In the genomic region with DNA sequence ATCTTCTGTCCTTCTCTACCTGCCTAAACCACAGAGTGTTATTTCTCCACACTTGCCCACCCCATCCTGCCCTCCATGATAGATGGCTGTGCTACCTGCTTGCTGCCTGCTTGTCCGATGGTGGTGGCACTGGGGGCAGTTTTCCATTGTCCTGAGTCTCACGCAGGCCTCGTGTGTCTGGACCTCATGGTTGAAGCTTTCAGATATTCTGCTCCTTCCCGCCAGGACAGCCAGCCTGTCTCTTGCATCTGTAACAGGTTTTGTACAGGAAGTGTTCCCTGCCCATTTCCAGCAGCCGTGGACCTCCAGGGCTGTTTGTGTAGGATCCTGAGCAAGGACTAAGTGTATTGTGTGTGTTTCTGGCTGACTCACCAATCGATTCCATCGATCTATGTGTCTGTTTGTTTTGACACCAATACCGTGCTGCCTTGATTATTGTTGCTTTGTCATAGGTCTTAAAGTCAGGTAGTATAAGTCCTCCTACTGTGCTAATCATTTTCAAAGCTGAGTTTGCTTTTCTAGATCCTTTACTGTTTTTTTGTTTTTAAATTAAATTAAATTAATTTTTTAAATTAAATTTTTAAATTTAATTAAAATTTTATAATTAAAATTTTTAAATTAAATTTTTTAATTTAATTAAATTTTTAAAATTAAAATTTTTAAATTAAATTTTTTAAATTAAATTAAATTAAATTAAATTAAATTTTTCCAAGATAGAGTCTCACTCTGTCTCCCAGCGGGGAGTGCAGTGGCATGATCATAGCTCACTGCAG, we compare ENCODE assay signal across 1 cellular context.
TF ChIP-seq lines count a peak whose summit lies in the region.

No MANE protein-coding gene starts in this region.

TF ChIP-seq in HepG2, 621 proteins besides CTCF, POLR2A, EP300 and RAD21 (continued from another document and continues in another):
- TF ChIP-seq, protein P1, sequence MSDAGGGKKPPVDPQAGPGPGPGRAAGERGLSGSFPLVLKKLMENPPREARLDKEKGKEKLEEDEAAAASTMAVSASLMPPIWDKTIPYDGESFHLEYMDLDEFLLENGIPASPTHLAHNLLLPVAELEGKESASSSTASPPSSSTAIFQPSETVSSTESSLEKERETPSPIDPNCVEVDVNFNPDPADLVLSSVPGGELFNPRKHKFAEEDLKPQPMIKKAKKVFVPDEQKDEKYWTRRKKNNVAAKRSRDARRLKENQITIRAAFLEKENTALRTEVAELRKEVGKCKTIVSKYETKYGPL (CRISPR knock-in tag; IDR thresholded peaks at IDR 0.05): no peak
- TF ChIP-seq FOSL2 (CRISPR knock-in tag; IDR thresholded peaks at IDR 0.05) (peak; percentile 100), HES4 (CRISPR knock-in tag; IDR thresholded peaks at IDR 0.05; ENCODE audit: borderline replicate concordance) (peak; percentile 32; the same call in 1 of the 2 replicates), ZSCAN25 (CRISPR knock-in tag; IDR thresholded peaks at IDR 0.05) (0 out of 2 replicates have a peak, but pooled peaks have one; percentile 49), MAFG (CRISPR knock-in tag; IDR thresholded peaks at IDR 0.05) (peak; percentile 74; the same call in 1 of the 2 replicates), PHF8 (CRISPR knock-in tag; IDR thresholded peaks at IDR 0.05) (no peak), FOXA1 (IDR thresholded peaks at IDR 0.05) (no peak), FOXA1 (CRISPR knock-in tag; IDR thresholded peaks at IDR 0.05) (peak; percentile 57; the same call in 1 of the 2 replicates), ZFP37 (CRISPR knock-in tag; IDR thresholded peaks at IDR 0.05; ENCODE audit: borderline replicate concordance) (no peak), NONO (IDR thresholded peaks at IDR 0.05) (no peak), NONO (CRISPR knock-in tag; conservative IDR thresholded peaks at IDR 0.05) (peak; percentile 70; the same call in 1 of the 2 replicates), ZSCAN21 (CRISPR knock-in tag; IDR thresholded peaks at IDR 0.05; ENCODE audit: borderline replicate concordance) (no peak), ZBTB21 (CRISPR knock-in tag; IDR thresholded peaks at IDR 0.05) (no peak; the same call in 1 of the 2 replicates), ELF1 (CRISPR knock-in tag; IDR thresholded peaks at IDR 0.05) (peak; percentile 74), PHF21A (CRISPR knock-in tag; IDR thresholded peaks at IDR 0.05) (peak; percentile 58; the same call in 1 of the 2 replicates), ZNF569 (CRISPR knock-in tag; IDR thresholded peaks at IDR 0.05; ENCODE audit: borderline replicate concordance) (no peak), IKZF1 (IDR thresholded peaks at IDR 0.05) (no peak), ZNF12 (CRISPR knock-in tag; IDR thresholded peaks at IDR 0.05) (peak; percentile 76; the same call in 1 of the 2 replicates), SP140L (CRISPR knock-in tag; IDR thresholded peaks at IDR 0.05; ENCODE audit: borderline replicate concordance) (no peak), ZNF644 (CRISPR knock-in tag; IDR thresholded peaks at IDR 0.05; ENCODE audit: low read depth) (no peak), ZFP82 (CRISPR knock-in tag; IDR thresholded peaks at IDR 0.05; ENCODE audit: borderline replicate concordance) (peak; percentile 98; the same call in 1 of the 2 replicates), ZNF331 (CRISPR knock-in tag; IDR thresholded peaks at IDR 0.05) (peak; percentile 75; the same call in 1 of the 2 replicates), KDM5B (CRISPR knock-in tag; IDR thresholded peaks at IDR 0.05; ENCODE audit: borderline replicate concordance) (peak; percentile 76; the same call in 1 of the 2 replicates), ZNF781 (CRISPR knock-in tag; IDR thresholded peaks at IDR 0.05; ENCODE audit: borderline replicate concordance, not compliant biosample characterization) (no peak), ZNF34 (CRISPR knock-in tag; IDR thresholded peaks at IDR 0.05; ENCODE audit: borderline replicate concordance) (no peak)
- TF ChIP-seq, protein P2, sequence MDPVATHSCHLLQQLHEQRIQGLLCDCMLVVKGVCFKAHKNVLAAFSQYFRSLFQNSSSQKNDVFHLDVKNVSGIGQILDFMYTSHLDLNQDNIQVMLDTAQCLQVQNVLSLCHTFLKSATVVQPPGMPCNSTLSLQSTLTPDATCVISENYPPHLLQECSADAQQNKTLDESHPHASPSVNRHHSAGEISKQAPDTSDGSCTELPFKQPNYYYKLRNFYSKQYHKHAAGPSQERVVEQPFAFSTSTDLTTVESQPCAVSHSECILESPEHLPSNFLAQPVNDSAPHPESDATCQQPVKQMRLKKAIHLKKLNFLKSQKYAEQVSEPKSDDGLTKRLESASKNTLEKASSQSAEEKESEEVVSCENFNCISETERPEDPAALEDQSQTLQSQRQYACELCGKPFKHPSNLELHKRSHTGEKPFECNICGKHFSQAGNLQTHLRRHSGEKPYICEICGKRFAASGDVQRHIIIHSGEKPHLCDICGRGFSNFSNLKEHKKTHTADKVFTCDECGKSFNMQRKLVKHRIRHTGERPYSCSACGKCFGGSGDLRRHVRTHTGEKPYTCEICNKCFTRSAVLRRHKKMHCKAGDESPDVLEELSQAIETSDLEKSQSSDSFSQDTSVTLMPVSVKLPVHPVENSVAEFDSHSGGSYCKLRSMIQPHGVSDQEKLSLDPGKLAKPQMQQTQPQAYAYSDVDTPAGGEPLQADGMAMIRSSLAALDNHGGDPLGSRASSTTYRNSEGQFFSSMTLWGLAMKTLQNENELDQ (CRISPR knock-in tag; IDR thresholded peaks at IDR 0.05; ENCODE audit: borderline replicate concordance): no peak
- TF ChIP-seq, protein P3, sequence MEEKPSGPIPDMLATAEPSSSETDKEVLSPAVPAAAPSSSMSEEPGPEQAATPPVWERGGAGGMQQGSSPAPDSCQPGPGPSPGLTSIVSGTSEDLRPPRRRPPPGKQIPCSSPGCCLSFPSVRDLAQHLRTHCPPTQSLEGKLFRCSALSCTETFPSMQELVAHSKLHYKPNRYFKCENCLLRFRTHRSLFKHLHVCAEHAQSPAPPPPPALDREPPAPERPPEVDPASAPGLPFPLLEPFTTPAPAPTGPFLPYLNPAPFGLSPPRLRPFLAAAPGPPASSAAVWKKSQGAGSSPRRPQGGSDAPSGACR (CRISPR knock-in tag; IDR thresholded peaks at IDR 0.05): no peak
- TF ChIP-seq, protein P4, sequence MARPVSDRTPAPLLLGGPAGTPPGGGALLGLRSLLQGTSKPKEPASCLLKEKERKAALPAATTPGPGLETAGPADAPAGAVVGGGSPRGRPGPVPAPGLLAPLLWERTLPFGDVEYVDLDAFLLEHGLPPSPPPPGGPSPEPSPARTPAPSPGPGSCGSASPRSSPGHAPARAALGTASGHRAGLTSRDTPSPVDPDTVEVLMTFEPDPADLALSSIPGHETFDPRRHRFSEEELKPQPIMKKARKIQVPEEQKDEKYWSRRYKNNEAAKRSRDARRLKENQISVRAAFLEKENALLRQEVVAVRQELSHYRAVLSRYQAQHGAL (CRISPR knock-in tag; IDR thresholded peaks at IDR 0.05; ENCODE audit: not compliant biosample characterization): no peak
- TF ChIP-seq, protein P5, sequence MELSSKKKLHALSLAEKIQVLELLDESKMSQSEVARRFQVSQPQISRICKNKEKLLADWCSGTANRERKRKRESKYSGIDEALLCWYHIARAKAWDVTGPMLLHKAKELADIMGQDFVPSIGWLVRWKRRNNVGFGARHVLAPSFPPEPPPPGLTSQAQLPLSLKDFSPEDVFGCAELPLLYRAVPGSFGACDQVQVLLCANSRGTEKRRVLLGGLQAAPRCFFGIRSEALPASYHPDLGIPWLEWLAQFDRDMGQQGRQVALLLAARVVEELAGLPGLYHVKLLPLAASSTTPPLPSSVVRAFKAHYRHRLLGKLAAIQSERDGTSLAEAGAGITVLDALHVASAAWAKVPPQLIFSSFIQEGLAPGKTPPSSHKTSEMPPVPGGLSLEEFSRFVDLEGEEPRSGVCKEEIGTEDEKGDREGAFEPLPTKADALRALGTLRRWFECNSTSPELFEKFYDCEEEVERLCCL (CRISPR knock-in tag; IDR thresholded peaks at IDR 0.05; ENCODE audit: borderline replicate concordance): peak; percentile 76; the same call in 1 of the 2 replicates
- TF ChIP-seq, protein P6, sequence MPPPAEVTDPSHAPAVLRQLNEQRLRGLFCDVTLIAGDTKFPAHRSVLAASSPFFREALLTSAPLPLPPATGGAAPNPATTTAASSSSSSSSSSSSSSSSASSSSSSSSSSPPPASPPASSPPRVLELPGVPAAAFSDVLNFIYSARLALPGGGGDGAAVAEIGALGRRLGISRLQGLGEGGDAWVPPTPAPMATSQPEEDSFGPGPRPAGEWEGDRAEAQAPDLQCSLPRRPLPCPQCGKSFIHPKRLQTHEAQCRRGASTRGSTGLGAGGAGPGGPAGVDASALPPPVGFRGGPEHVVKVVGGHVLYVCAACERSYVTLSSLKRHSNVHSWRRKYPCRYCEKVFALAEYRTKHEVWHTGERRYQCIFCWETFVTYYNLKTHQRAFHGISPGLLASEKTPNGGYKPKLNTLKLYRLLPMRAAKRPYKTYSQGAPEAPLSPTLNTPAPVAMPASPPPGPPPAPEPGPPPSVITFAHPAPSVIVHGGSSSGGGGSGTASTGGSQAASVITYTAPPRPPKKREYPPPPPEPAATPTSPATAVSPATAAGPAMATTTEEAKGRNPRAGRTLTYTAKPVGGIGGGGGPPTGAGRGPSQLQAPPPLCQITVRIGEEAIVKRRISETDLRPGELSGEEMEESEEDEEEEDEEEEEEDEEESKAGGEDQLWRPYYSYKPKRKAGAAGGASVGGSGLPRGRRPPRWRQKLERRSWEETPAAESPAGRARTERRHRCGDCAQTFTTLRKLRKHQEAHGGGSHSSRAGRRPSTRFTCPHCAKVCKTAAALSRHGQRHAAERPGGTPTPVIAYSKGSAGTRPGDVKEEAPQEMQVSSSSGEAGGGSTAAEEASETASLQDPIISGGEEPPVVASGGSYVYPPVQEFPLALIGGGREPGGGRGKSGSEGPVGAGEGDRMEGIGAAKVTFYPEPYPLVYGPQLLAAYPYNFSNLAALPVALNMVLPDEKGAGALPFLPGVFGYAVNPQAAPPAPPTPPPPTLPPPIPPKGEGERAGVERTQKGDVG (CRISPR knock-in tag; IDR thresholded peaks at IDR 0.05; ENCODE audit: borderline replicate concordance): no peak
- TF ChIP-seq, protein P7, sequence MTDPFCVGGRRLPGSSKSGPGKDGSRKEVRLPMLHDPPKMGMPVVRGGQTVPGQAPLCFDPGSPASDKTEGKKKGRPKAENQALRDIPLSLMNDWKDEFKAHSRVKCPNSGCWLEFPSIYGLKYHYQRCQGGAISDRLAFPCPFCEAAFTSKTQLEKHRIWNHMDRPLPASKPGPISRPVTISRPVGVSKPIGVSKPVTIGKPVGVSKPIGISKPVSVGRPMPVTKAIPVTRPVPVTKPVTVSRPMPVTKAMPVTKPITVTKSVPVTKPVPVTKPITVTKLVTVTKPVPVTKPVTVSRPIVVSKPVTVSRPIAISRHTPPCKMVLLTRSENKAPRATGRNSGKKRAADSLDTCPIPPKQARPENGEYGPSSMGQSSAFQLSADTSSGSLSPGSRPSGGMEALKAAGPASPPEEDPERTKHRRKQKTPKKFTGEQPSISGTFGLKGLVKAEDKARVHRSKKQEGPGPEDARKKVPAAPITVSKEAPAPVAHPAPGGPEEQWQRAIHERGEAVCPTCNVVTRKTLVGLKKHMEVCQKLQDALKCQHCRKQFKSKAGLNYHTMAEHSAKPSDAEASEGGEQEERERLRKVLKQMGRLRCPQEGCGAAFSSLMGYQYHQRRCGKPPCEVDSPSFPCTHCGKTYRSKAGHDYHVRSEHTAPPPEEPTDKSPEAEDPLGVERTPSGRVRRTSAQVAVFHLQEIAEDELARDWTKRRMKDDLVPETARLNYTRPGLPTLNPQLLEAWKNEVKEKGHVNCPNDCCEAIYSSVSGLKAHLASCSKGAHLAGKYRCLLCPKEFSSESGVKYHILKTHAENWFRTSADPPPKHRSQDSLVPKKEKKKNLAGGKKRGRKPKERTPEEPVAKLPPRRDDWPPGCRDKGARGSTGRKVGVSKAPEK (CRISPR knock-in tag; IDR thresholded peaks at IDR 0.05; ENCODE audit: borderline replicate concordance): peak; percentile 72; the same call in 1 of the 2 replicates
- TF ChIP-seq, protein P8, sequence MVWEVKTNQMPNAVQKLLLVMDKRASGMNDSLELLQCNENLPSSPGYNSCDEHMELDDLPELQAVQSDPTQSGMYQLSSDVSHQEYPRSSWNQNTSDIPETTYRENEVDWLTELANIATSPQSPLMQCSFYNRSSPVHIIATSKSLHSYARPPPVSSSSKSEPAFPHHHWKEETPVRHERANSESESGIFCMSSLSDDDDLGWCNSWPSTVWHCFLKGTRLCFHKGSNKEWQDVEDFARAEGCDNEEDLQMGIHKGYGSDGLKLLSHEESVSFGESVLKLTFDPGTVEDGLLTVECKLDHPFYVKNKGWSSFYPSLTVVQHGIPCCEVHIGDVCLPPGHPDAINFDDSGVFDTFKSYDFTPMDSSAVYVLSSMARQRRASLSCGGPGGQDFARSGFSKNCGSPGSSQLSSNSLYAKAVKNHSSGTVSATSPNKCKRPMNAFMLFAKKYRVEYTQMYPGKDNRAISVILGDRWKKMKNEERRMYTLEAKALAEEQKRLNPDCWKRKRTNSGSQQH (CRISPR knock-in tag; IDR thresholded peaks at IDR 0.05; ENCODE audit: low read depth): peak; percentile 54; the same call in 1 of the 2 replicates
- TF ChIP-seq, protein P9, sequence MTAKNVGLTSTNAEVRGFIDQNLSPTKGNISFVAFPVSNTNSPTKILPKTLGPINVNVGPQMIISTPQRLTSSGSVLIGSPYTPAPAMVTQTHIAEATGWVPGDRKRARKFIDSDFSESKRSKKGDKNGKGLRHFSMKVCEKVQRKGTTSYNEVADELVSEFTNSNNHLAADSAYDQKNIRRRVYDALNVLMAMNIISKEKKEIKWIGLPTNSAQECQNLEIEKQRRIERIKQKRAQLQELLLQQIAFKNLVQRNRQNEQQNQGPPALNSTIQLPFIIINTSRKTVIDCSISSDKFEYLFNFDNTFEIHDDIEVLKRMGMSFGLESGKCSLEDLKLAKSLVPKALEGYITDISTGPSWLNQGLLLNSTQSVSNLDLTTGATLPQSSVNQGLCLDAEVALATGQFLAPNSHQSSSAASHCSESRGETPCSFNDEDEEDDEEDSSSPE (CRISPR knock-in tag; IDR thresholded peaks at IDR 0.05): peak; percentile 91
- TF ChIP-seq, protein P10, sequence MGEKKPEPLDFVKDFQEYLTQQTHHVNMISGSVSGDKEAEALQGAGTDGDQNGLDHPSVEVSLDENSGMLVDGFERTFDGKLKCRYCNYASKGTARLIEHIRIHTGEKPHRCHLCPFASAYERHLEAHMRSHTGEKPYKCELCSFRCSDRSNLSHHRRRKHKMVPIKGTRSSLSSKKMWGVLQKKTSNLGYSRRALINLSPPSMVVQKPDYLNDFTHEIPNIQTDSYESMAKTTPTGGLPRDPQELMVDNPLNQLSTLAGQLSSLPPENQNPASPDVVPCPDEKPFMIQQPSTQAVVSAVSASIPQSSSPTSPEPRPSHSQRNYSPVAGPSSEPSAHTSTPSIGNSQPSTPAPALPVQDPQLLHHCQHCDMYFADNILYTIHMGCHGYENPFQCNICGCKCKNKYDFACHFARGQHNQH (CRISPR knock-in tag; IDR thresholded peaks at IDR 0.05): peak; percentile 75
